6 cellular contexts compared by ENCODE assay signal in the genomic region with DNA sequence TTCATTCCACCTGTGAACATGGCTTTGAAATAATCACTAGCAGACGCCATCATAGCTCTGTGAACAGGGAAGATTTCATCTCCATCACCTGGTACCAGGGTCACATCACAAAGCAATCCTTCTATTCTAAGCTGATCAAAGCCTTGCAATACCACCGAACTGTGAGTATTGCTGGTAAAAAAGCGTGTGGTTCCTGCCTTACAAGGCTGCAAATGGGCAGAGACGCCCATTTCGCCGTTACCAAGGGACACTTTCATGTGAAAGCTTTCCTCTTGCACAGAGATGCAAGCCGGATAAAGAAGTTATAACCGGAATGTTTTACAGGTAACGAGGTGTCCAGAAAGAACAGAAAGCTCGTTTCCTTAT. TPM values are rescaled to one million over a fixed set of nuclear protein-coding genes. Genes with fewer than 3 reads are reported as not detected.
DNase-seq lines count a peak whose midpoint lies in the region; ATAC-seq lines count a peak whose summit lies in the region.

No MANE protein-coding gene starts in this region.

- no peaks in the 10 kb centered on the region for H3K27me3 ChIP-seq in layer of hippocampus (ENCODE audit: control insufficient read depth, insufficient read depth, low read length)

- peak; percentile 10 for ATAC-seq in Right ventricle myocardium superior (ENCODE audit: poor library complexity)
- ATAC-seq in Right ventricle myocardium inferior: no peak
- ATAC-seq in HG03108 (IDR thresholded peaks at IDR 0.05; ENCODE audit: unreplicated experiment): no peak

- no peak for DNase-seq in Right ventricle myocardium superior
- DNase-seq in Right ventricle myocardium inferior (ENCODE audit: missing footprints): no peak
- DNase-seq in T-helper 22 cell (ENCODE audit: low read depth): peak; percentile 1
- DNase-seq in T-helper 9 cell: no peak

- peak overlapping the region; percentile 89 for H3K27ac ChIP-seq in layer of hippocampus (ENCODE audit: low read depth, low read length)

- intact Hi-C loops in Right ventricle myocardium superior (cut with DNase I): no loop called here
- intact Hi-C loops in Right ventricle myocardium inferior (cut with DNase I): no loop called here

RNA-seq across cellular contexts. Expression of a gene that starts 0.6 kb away (rescaled TPM):
- total RNA-seq in Right ventricle myocardium superior (11.2 TPM), Right ventricle myocardium inferior (12.2 TPM)

RNA-seq across cellular contexts. Expression of a gene that starts 16.1 kb away (rescaled TPM):
- total RNA-seq in Right ventricle myocardium superior (not detected), Right ventricle myocardium inferior (not detected)

RNA-seq across cellular contexts. Expression of a gene that starts 29.5 kb away (rescaled TPM):
- total RNA-seq in Right ventricle myocardium superior: not detected
- not detected for total RNA-seq in Right ventricle myocardium inferior

RNA-seq across cellular contexts. Expression of a gene that starts 33.3 kb away (rescaled TPM):
- not detected for total RNA-seq in Right ventricle myocardium superior
- not detected for total RNA-seq in Right ventricle myocardium inferior

RNA-seq across cellular contexts. Expression of a gene that starts 50.6 kb away (rescaled TPM):
- total RNA-seq in Right ventricle myocardium superior (not detected), Right ventricle myocardium inferior (not detected)
